16 cellular contexts compared by ENCODE assay signal in the genomic region with DNA sequence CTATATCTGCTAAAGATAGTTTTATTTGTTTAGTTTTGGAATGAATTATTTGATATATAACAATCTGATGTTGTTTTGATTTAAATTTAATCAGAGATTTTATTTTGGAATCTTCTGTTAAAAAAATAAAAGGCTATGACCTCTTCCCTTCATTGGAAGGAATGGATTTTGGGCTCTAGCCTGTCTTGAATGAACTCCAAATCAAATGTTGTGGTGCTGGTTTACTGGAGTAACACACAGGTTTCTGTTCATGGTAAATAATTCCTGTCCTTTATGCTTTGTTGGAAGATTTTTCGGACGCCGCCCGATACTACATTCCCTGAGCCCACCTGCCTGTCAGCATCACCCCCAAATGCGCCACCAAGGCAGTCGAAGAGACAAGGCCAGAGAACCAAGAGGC.
"Had no signal": no experiment of that assay in that cellular context is flagged by ENCODE, and none has a peak within 500 bp of the region (broad histone marks: within the 10 kb centered on the region; RNA-seq: fewer than 3 reads in every experiment).

No MANE protein-coding gene starts in this region.

- H3K36me3 ChIP-seq: adrenal gland, cardiac muscle cell had no signal

- H3K4me3 Mint-ChIP-seq: activated CD4-positive, alpha-beta memory T cell treated with anti-CD3 and anti-CD28 coated beads for 36 hours; activated CD4-positive, alpha-beta T cell treated with anti-CD3 and anti-CD28 coated beads for 36 hours; activated CD8-positive, alpha-beta memory T cell treated with anti-CD3 and anti-CD28 coated beads, Interleukin-2, amount 10 ng/mL, durations not matched to agents 7 days and 5 days; activated naive CD4-positive, alpha-beta T cell treated with anti-CD3 and anti-CD28 coated beads, Interleukin-2, amount 10 ng/mL, durations not matched to agents 7 days and 5 days; neural crest cell; stimulated activated naive CD8-positive, alpha-beta T cell treated with anti-CD3 and anti-CD28 coated beads, Interleukin-15, Interleukin-2, amounts not matched to agents 100 ng/mL and 50 ng/mL, for 24 hours; T-helper 1 cell treated with Interleukin-12 subunit alpha and Interleukin-12 subunit beta and Interleukin-4 antibody, amounts not matched to agents 30 μg/mL and 1 μg/mL, for 36 hours had no signal

- DNase-seq: activated CD4-positive, alpha-beta memory T cell treated with anti-CD3 and anti-CD28 coated beads for 36 hours; activated CD4-positive, alpha-beta T cell treated with anti-CD3 and anti-CD28 coated beads for 36 hours; activated CD8-positive, alpha-beta memory T cell treated with anti-CD3 and anti-CD28 coated beads, Interleukin-2, amount 10 ng/mL, durations not matched to agents 7 days and 5 days; activated naive CD4-positive, alpha-beta T cell treated with anti-CD3 and anti-CD28 coated beads, Interleukin-2, amount 10 ng/mL, durations not matched to agents 7 days and 5 days; activated T-cell treated with anti-CD3 and anti-CD28 coated beads, Interleukin-2, amount 50 U/mL, for 1 hour; adrenal gland; hippocampal formation; kidney; left ventricle myocardium superior; retina; testis; WERI-Rb-1 had no signal

- H3K9me3 Mint-ChIP-seq: T-helper 1 cell treated with Interleukin-12 subunit alpha and Interleukin-12 subunit beta and Interleukin-4 antibody, amounts not matched to agents 30 μg/mL and 1 μg/mL, for 36 hours had no signal

- H3K4me1 Mint-ChIP-seq: activated CD4-positive, alpha-beta T cell treated with anti-CD3 and anti-CD28 coated beads for 36 hours; activated CD8-positive, alpha-beta memory T cell treated with anti-CD3 and anti-CD28 coated beads, Interleukin-2, amount 10 ng/mL, durations not matched to agents 7 days and 5 days; activated naive CD4-positive, alpha-beta T cell treated with anti-CD3 and anti-CD28 coated beads, Interleukin-2, amount 10 ng/mL, durations not matched to agents 7 days and 5 days had no signal

- H3K36me3 Mint-ChIP-seq: activated naive CD4-positive, alpha-beta T cell treated with anti-CD3 and anti-CD28 coated beads, Interleukin-2, amount 10 ng/mL, durations not matched to agents 7 days and 5 days had no signal

- H3K27me3 ChIP-seq: adrenal gland, cardiac muscle cell, testis had no signal

- H3K27ac Mint-ChIP-seq: activated CD4-positive, alpha-beta memory T cell treated with anti-CD3 and anti-CD28 coated beads for 36 hours; activated CD4-positive, alpha-beta T cell treated with anti-CD3 and anti-CD28 coated beads for 36 hours; activated CD8-positive, alpha-beta memory T cell treated with anti-CD3 and anti-CD28 coated beads, Interleukin-2, amount 10 ng/mL, durations not matched to agents 7 days and 5 days; stimulated activated naive CD8-positive, alpha-beta T cell treated with anti-CD3 and anti-CD28 coated beads, Interleukin-15, Interleukin-2, amounts not matched to agents 100 ng/mL and 50 ng/mL, for 24 hours; T-helper 1 cell treated with Interleukin-12 subunit alpha and Interleukin-12 subunit beta and Interleukin-4 antibody, amounts not matched to agents 30 μg/mL and 1 μg/mL, for 36 hours had no signal

- H3K4me3 ChIP-seq: adrenal gland, cardiac muscle cell, testis had no signal

- H3K27me3 Mint-ChIP-seq: activated CD4-positive, alpha-beta memory T cell treated with anti-CD3 and anti-CD28 coated beads for 36 hours; activated CD4-positive, alpha-beta T cell treated with anti-CD3 and anti-CD28 coated beads for 36 hours; activated CD8-positive, alpha-beta memory T cell treated with anti-CD3 and anti-CD28 coated beads, Interleukin-2, amount 10 ng/mL, durations not matched to agents 7 days and 5 days; activated naive CD4-positive, alpha-beta T cell treated with anti-CD3 and anti-CD28 coated beads, Interleukin-2, amount 10 ng/mL, durations not matched to agents 7 days and 5 days; stimulated activated naive CD8-positive, alpha-beta T cell treated with anti-CD3 and anti-CD28 coated beads, Interleukin-15, Interleukin-2, amounts not matched to agents 100 ng/mL and 50 ng/mL, for 24 hours had no signal

- H3K27ac ChIP-seq: cardiac muscle cell, testis, WERI-Rb-1 had no signal

- H3K9me3 ChIP-seq: adrenal gland, testis had no signal
